ENCODE assay signal across 8 cellular contexts in the genomic region with DNA sequence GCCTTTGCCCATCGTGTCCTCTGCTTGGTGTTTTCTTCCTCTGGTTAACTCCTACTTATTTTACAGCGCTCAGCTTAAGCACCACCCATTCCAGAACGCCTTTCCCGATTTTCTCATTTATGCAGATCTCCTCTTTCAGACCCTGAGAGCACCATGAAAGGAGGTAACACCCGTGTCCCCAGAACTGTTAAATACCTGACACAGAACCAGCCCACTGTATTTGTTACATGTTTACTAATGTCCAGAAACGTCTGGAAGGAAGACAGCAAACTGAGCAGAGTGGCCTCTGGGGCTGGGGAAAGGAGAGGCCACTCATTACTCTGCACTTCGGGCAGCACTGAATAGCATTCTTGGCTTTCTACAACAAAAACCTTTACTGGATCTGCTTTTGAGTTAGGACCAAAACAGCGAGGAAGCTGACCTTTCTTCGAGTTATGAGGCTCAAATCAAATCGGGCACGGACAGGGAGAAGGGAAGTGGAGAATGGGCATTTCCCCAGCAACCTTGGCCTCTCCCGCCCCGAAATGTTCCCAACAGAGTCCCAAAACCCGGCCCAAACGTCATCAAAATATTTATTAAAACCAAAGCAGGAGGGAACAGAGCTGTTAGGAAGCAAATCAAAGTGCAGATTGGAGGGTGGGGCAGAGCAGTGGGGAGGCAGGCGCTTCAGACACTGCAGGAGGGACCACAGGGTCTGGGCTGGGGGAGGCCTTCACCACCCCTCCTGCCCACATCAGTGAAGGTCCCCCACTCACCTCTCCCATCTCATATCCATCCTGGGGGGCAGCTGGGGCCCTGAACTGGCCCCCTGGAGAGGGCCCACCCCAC. TPM values are rescaled to one million over a fixed set of nuclear protein-coding genes. Genes with fewer than 3 reads are reported as not detected.
DNase-seq lines count a peak whose midpoint lies in the region; ATAC-seq and TF ChIP-seq lines count a peak whose summit lies in the region.

No MANE protein-coding gene starts in this region.

- peak; percentile 50 for DNase-seq in GM23248
- DNase-seq in T-helper 17 cell = no peak
- DNase-seq in glutamatergic neuron = no peak
- DNase-seq in gastrocnemius medialis = peak; percentile 18 to 48
- DNase-seq in putamen (ENCODE audit: low spot score) = no peak
- DNase-seq in AML-193 (lab: John Stamatoyannopoulos, UW) = no peak
- no peak for DNase-seq in NCI-H446 (lab: John Stamatoyannopoulos, UW)

- ATAC-seq in T-helper 17 cell (no peak), gastrocnemius medialis (peak in 1 of 2 donors; percentile 7), HG03378 (IDR thresholded peaks at IDR 0.05; ENCODE audit: unreplicated experiment) (no peak)

- TF ChIP-seq POLR2A in gastrocnemius medialis (IDR thresholded peaks at IDR 0.05) = no peak

- TF ChIP-seq CTCF in glutamatergic neuron (IDR thresholded peaks at IDR 0.05; ENCODE audit: partially characterized antibody, unreplicated experiment) (no peak), gastrocnemius medialis (IDR thresholded peaks at IDR 0.05 in 4 of 5, conservative IDR thresholded peaks at IDR 0.05 in 1 of 5) (no peak)

- H3K79me2 ChIP-seq in GM23248 (ENCODE audit: insufficient read depth) = peaks cover 21% of the 10 kb centered on the region

- peak overlapping the region; percentile 96 for H2AFZ ChIP-seq in GM23248

- H3K9ac ChIP-seq in GM23248 = peak overlapping the region; percentile 84

- intact Hi-C loops in gastrocnemius medialis (cut with DNase I; ENCODE audit: low total_unique reads) = no loop called here

- H3K27me3 Mint-ChIP-seq in T-helper 17 cell = no peaks in the 10 kb centered on the region
- H3K27me3 Mint-ChIP-seq in glutamatergic neuron (ENCODE audit: unreplicated experiment) = peaks cover 15% of the 10 kb centered on the region

- H4K20me1 ChIP-seq in GM23248 (ENCODE audit: insufficient read depth) = no peaks in the 10 kb centered on the region

- H3K9me3 Mint-ChIP-seq in glutamatergic neuron (ENCODE audit: unreplicated experiment) = peaks cover 13% of the 10 kb centered on the region

- peaks cover 14% of the 10 kb centered on the region for H3F3A ChIP-seq in GM23248 (ENCODE audit: insufficient read depth)

- H3K4me2 ChIP-seq in GM23248 (ENCODE audit: unreplicated experiment) = peak overlapping the region; percentile 87

- H3K36me3 Mint-ChIP-seq in T-helper 17 cell (ENCODE audit: low read depth) = no peaks in the 10 kb centered on the region
- no peaks in the 10 kb centered on the region for H3K36me3 Mint-ChIP-seq in glutamatergic neuron (ENCODE audit: unreplicated experiment)

- WGBS in GM23248 (ENCODE audit: low coverage in 1 of 2, low lambda C conversion rate in 2 of 2, missing lambda C conversion rate in 2 of 2), 2 experiments = 13 to 15% methylated on average over 16 of the region's 16 CpGs

- H3K27me3 ChIP-seq in GM23248 (replicated peaks; ENCODE audit: insufficient read depth) = no peaks in the 10 kb centered on the region
- no peaks in the 10 kb centered on the region for H3K27me3 ChIP-seq in gastrocnemius medialis

- H3K4me1 ChIP-seq in GM23248 (ENCODE audit: insufficient read depth) (peaks cover 25% of the 10 kb centered on the region), gastrocnemius medialis (peaks cover 18 to 23% of the 10 kb centered on the region in 2 donors)

- H3K4me3 ChIP-seq in GM23248 = peak overlapping the region; percentile 81
- peak overlapping the region; percentile 51 to 91 (median 80) for H3K4me3 ChIP-seq in gastrocnemius medialis

- in situ Hi-C loops in GM23248 (cut with MboI) = no loop called here
- in situ Hi-C loops in gastrocnemius medialis (cut with MboI; ENCODE audit: low sequenced_read_pairs in 4 of 4) = no loop called here

- no peaks in the 10 kb centered on the region for H3K36me3 ChIP-seq in GM23248 (ENCODE audit: low read depth)
- peaks cover 0 to 10% of the 10 kb centered on the region in 2 donors for H3K36me3 ChIP-seq in gastrocnemius medialis

- H3K27ac ChIP-seq in GM23248 (peak overlapping the region; percentile 59), gastrocnemius medialis (peak overlapping the region; percentile 70 to 96 (median 92))

- H3K4me1 Mint-ChIP-seq in T-helper 17 cell = peaks cover 40% of the 10 kb centered on the region
- peaks cover 36% of the 10 kb centered on the region for H3K4me1 Mint-ChIP-seq in glutamatergic neuron (ENCODE audit: low read depth, unreplicated experiment)

- H3K4me3 Mint-ChIP-seq in T-helper 17 cell (peak overlapping the region; percentile 87), glutamatergic neuron (ENCODE audit: unreplicated experiment) (peak overlapping the region; percentile 83)

- H3K9me3 ChIP-seq in GM23248 (ENCODE audit: low read depth) = no peaks in the 10 kb centered on the region
- no peaks in the 10 kb centered on the region for H3K9me3 ChIP-seq in T-helper 17 cell (ENCODE audit: control insufficient read depth, low read length, poor library complexity, severe bottlenecking)
- H3K9me3 ChIP-seq in gastrocnemius medialis = no peaks in the 10 kb centered on the region

- no peak overlapping the region for H3K27ac Mint-ChIP-seq in T-helper 17 cell
- peak overlapping the region; percentile 80 for H3K27ac Mint-ChIP-seq in glutamatergic neuron (ENCODE audit: unreplicated experiment)

- no peaks in the 10 kb centered on the region for H3K9me2 ChIP-seq in GM23248 (ENCODE audit: insufficient read depth)

RNA-seq across cellular contexts. Expression of a gene that starts 1.1 kb away (rescaled TPM):
- 27.1 and 27.3 TPM in 2 replicates for total RNA-seq in GM23248 (2014; rRNA removed; shearing (Covaris generic))
- 11.0 and 13.4 TPM in 2 replicates for polyA plus RNA-seq in GM23248 (2016; fragmentation: Nextera tagmentation; extraction: Ambion mirVana)
- 10 to 100 TPM; 10.2 to 12.2 TPM for total RNA-seq in T-helper 17 cell
- 146 TPM for total RNA-seq in glutamatergic neuron (ENCODE audit: unreplicated experiment)
- 100 to 1,000 TPM in 2 of 4 donors, 10 to 100 TPM in 2; 72.3 to 127 (median 107) TPM for total RNA-seq in gastrocnemius medialis

RNA-seq across cellular contexts. Expression of a gene that starts 8.6 kb away (rescaled TPM):
- total RNA-seq in GM23248 (2014; rRNA removed; shearing (Covaris generic)) = 3.2 and 3.4 TPM in 2 replicates
- polyA plus RNA-seq in GM23248 (2016; fragmentation: Nextera tagmentation; extraction: Ambion mirVana) = 1.5 and 1.7 TPM in 2 replicates
- total RNA-seq in T-helper 17 cell (1 to 10 TPM in 1 of 2 donors, under 1 TPM in 1; 0.89 to 1.2 TPM), glutamatergic neuron (ENCODE audit: unreplicated experiment) (1.0 TPM), gastrocnemius medialis (under 1 TPM in 2 of 4 donors, not detected in 2; 0.22 to 0.39 TPM)

RNA-seq across cellular contexts. Expression of a gene that starts 10.8 kb away (rescaled TPM):
- total RNA-seq in GM23248 (2014; rRNA removed; shearing (Covaris generic)) = 9.0 and 12.9 TPM in 2 replicates
- 4.3 and 4.9 TPM in 2 replicates for polyA plus RNA-seq in GM23248 (2016; fragmentation: Nextera tagmentation; extraction: Ambion mirVana)
- 10 to 100 TPM in 1 of 2 donors, 1 to 10 TPM in 1; 2.6 to 11.5 TPM for total RNA-seq in T-helper 17 cell
- 66.0 TPM for total RNA-seq in glutamatergic neuron (ENCODE audit: unreplicated experiment)
- 1 to 10 TPM in 2 of 4 donors, under 1 TPM in 1, not detected in 1; 1.00 to 2.0 (median 1.4) TPM for total RNA-seq in gastrocnemius medialis

RNA-seq across cellular contexts. Expression of a gene that starts 13.2 kb away (rescaled TPM):
- 0.63 TPM in 1 of 2 replicates, not detected in the other for total RNA-seq in GM23248 (2014; rRNA removed; shearing (Covaris generic))
- 0.25 and 0.41 TPM in 2 replicates for polyA plus RNA-seq in GM23248 (2016; fragmentation: Nextera tagmentation; extraction: Ambion mirVana)
- total RNA-seq in T-helper 17 cell (under 1 TPM; 0.13 to 0.45 TPM), glutamatergic neuron (ENCODE audit: unreplicated experiment) (not detected), gastrocnemius medialis (not detected)

RNA-seq across cellular contexts. Expression of a gene that starts 44.8 kb away (rescaled TPM):
- total RNA-seq in GM23248 (2014; rRNA removed; shearing (Covaris generic)) = 5.9 and 14.3 TPM in 2 replicates
- 14.1 and 16.4 TPM in 2 replicates for polyA plus RNA-seq in GM23248 (2016; fragmentation: Nextera tagmentation; extraction: Ambion mirVana)
- 1 to 10 TPM; 3.7 to 4.0 TPM for total RNA-seq in T-helper 17 cell
- total RNA-seq in glutamatergic neuron (ENCODE audit: unreplicated experiment) = 9.4 TPM
- 1 to 10 TPM; 3.2 to 7.3 (median 5.3) TPM for total RNA-seq in gastrocnemius medialis

Comparison
In these comparisons a context has a peak if more than half of its experiments do, and no peak if none do; other contexts are left out.
1. DNase-seq: peak in GM23248 (single experiment) and gastrocnemius medialis (2 of 2); none in T-helper 17 cell (0 of 3), glutamatergic neuron (single experiment), putamen (single experiment), AML-193 (0 of 2) and NCI-H446 (0 of 2).